1 cellular context compared by ENCODE assay signal in genomic region chr18:45841060-45841764, GRCh38.
A peak's percentile ranks its signal among the peaks of the same experiment; 100 is the strongest.
TF ChIP-seq lines count a peak whose summit lies in the region.

No MANE protein-coding gene starts in this region.

TF ChIP-seq in K562, 482 proteins besides CTCF, POLR2A, EP300 and RAD21:
- TF ChIP-seq TEAD4 (IDR thresholded peaks at IDR 0.05; ENCODE audit: low read length) (no peak), TEAD4 (CRISPR knock-in tag; IDR thresholded peaks at IDR 0.05; ENCODE audit: borderline replicate concordance) (no peak), NFE2L1 (tag; IDR thresholded peaks at IDR 0.05; ENCODE audit: borderline replicate concordance, low read depth) (no peak), USF2 (CRISPR knock-in tag; IDR thresholded peaks at IDR 0.05) (peak; percentile 39; the same call in 1 of the 2 replicates)
